In genomic region chr2:39127973-39128372, GRCh38 we compare ENCODE assay signal across 8 cellular contexts. TPM values are rescaled to one million over a fixed set of nuclear protein-coding genes. Genes with fewer than 3 reads are reported as not detected.
DNase-seq lines count a peak whose midpoint lies in the region; ATAC-seq and TF ChIP-seq lines count a peak whose summit lies in the region.

No MANE protein-coding gene starts in this region.

- H3K9me3 ChIP-seq in left lung (no peaks in the 10 kb centered on the region), right cardiac atrium (ENCODE audit: control insufficient read depth, low read length) (no peaks in the 10 kb centered on the region)

- H2AFZ ChIP-seq in ACC112 (ENCODE audit: low read length, unreplicated experiment): no peak overlapping the region

- peak overlapping the region; percentile 80 for H3K27ac ChIP-seq in ACC112 (ENCODE audit: low read depth, low read length)
- H3K27ac ChIP-seq in left lung: peak overlapping the region; percentile 20 to 63
- H3K27ac ChIP-seq in right cardiac atrium (ENCODE audit: low read length): no peak overlapping the region

- WGBS in right cardiac atrium: 64% methylated on average over 1 of the region's 1 CpG

- peak; percentile 34 for ATAC-seq in GM19397 (IDR thresholded peaks at IDR 0.05; ENCODE audit: unreplicated experiment)
- peak; percentile 37 for ATAC-seq in HG03439 (IDR thresholded peaks at IDR 0.05; ENCODE audit: unreplicated experiment)
- no peak for ATAC-seq in left lung
- no peak for ATAC-seq in sciatic nerve
- ATAC-seq in right cardiac atrium: no peak

- H3K79me2 ChIP-seq in ACC112 (ENCODE audit: control insufficient read depth, insufficient read depth, low read length, unreplicated experiment): peaks cover 5% of the 10 kb centered on the region

- no peak overlapping the region for H3K4me3 ChIP-seq in ACC112 (ENCODE audit: low read depth, low read length)
- H3K4me3 ChIP-seq in left lung: no peak overlapping the region
- H3K4me3 ChIP-seq in right cardiac atrium (ENCODE audit: low read length): no peak overlapping the region

- peak; percentile 20 to 31 for DNase-seq in activated CD4-positive, alpha-beta T cell treated with anti-CD3 and anti-CD28 coated beads, Interleukin-2, amount 50 U/mL, for 4 hours
- peak in 1 of 2 donors; percentile 37 for DNase-seq in left lung
- no peak for DNase-seq in LoVo (ENCODE audit: low spot score)
- no peak for DNase-seq in sciatic nerve (ENCODE audit: low spot score)
- DNase-seq in right cardiac atrium: no peak

- no peaks in the 10 kb centered on the region for H3K36me3 ChIP-seq in ACC112 (ENCODE audit: insufficient read depth, low read length)
- H3K36me3 ChIP-seq in left lung: no peaks in the 10 kb centered on the region

- intact Hi-C loops in left lung (cut with DNase I) (no loop called here), sciatic nerve (cut with DNase I) (no loop called here), right cardiac atrium (cut with DNase I) (loop anchor here in 1 of 4 donors (10.0 kb wide), 1 partner anchor 63 kb away; no protein-coding TSS in a partner anchor)

- H3K4me1 ChIP-seq in ACC112 (ENCODE audit: control insufficient read depth, insufficient read depth, low read length, unreplicated experiment) (peaks cover 33% of the 10 kb centered on the region), left lung (peaks cover 7 to 37% of the 10 kb centered on the region in 2 donors), right cardiac atrium (ENCODE audit: control insufficient read depth, insufficient read depth, low read length) (no peaks in the 10 kb centered on the region)

- TF ChIP-seq CTCF in left lung (IDR thresholded peaks at IDR 0.05): no peak

- H3K27me3 ChIP-seq in ACC112 (ENCODE audit: insufficient read depth, low read length) (no peaks in the 10 kb centered on the region), left lung (no peaks in the 10 kb centered on the region), right cardiac atrium (ENCODE audit: control insufficient read depth, insufficient read depth) (no peaks in the 10 kb centered on the region)

RNA-seq across cellular contexts. Expression of gene SOS1, which starts 7.1 kb away (rescaled TPM):
- total RNA-seq in left lung (10 to 100 TPM; 31.3 to 36.6 TPM), sciatic nerve (53.9 TPM), right cardiac atrium (10 to 100 TPM; 19.1 to 30.4 (median 23.1) TPM)
- polyA plus RNA-seq in right cardiac atrium: 6.7 TPM

Comparison
In these comparisons a context has a peak if more than half of its experiments do, and no peak if none do; other contexts are left out.
1. ATAC-seq: peak in GM19397 (single experiment) and HG03439 (single experiment); none in left lung (single experiment), sciatic nerve (single experiment) and right cardiac atrium (0 of 2).
2. DNase-seq: peak in activated CD4-positive, alpha-beta T cell treated with anti-CD3 and anti-CD28 coated beads, Interleukin-2, amount 50 U/mL, for 4 hours (2 of 2); none in LoVo (single experiment), sciatic nerve (single experiment) and right cardiac atrium (0 of 3).